In genomic region chr3:108620250-108620649, GRCh38 we compare ENCODE assay signal across 22 cellular contexts.
"Had no signal": no experiment of that assay in that cellular context is flagged by ENCODE, and none has a peak within 500 bp of the region (broad histone marks: within the 10 kb centered on the region; RNA-seq: fewer than 3 reads in every experiment).

No MANE protein-coding gene starts in this region.

- H3K4me3 ChIP-seq: dorsolateral prefrontal cortex, gastrocnemius medialis, tibial artery had no signal

- H3K27me3 ChIP-seq: dorsolateral prefrontal cortex, gastrocnemius medialis, tibial artery had no signal

- H3K4me1 ChIP-seq: gastrocnemius medialis, tibial artery had no signal

- H3K9me3 ChIP-seq: gastrocnemius medialis, tibial artery had no signal

- H3K27ac ChIP-seq: dorsolateral prefrontal cortex, gastrocnemius medialis, tibial artery, WERI-Rb-1 had no signal

- ATAC-seq: activated CD8-positive, alpha-beta T cell treated with anti-CD3 and anti-CD28 coated beads, Interleukin-2, amount 10 ng/mL, durations not matched to agents 7 days and 5 days; effector memory CD8-positive, alpha-beta T cell; esophagus mucosa; gastrocnemius medialis; stimulated activated effector memory CD8-positive, alpha-beta T cell treated with anti-CD3 and anti-CD28 coated beads, Interleukin-12 subunit alpha, Interleukin-12 subunit beta, amount 100 ng/mL, for 72 hours; stimulated activated naive CD8-positive, alpha-beta T cell treated with anti-CD3 and anti-CD28 coated beads, Interleukin-15, amount 100 ng/mL, for 72 hours had no signal

- DNase-seq: activated CD4-positive, alpha-beta T cell treated with anti-CD3 and anti-CD28 coated beads for 1 hour; activated CD4-positive, alpha-beta T cell treated with anti-CD3 and anti-CD28 coated beads, Interleukin-2, amount 50 U/mL, for 1 hour; activated CD8-positive, alpha-beta T cell treated with anti-CD3 and anti-CD28 coated beads, Interleukin-2, amount 10 ng/mL, durations not matched to agents 7 days and 5 days; activated gamma-delta T cell treated with Interleukin-2 at 50 U/mL for 16 hours; aorta; dorsolateral prefrontal cortex; effector memory CD8-positive, alpha-beta T cell; gastrocnemius medialis; hippocampal formation; kidney glomerular epithelial cell; naive B cell; occipital lobe; stimulated activated CD4-positive, alpha-beta T cell treated with anti-CD3 and anti-CD28 coated beads, Interleukin-1b, Interleukin-23, amount 100 ng/mL, for 48 hours; stimulated activated naive CD8-positive, alpha-beta T cell treated with anti-CD3 and anti-CD28 coated beads, Interleukin-15, amount 100 ng/mL, for 72 hours; T-helper 1 cell; tibial artery; WERI-Rb-1 had no signal

- FAIRE-seq: colon, endothelial cell of umbilical vein, TTC549 had no signal
